Comparison of ENCODE assay signal across 5 cellular contexts in genomic region chr6:144692050-144692449, GRCh38.
A peak's percentile ranks its signal among the peaks of the same experiment; 100 is the strongest.
DNase-seq lines count a peak whose midpoint lies in the region; ATAC-seq, FAIRE-seq and TF ChIP-seq lines count a peak whose summit lies in the region.
"Not testable (repeated sequence)": the region's sequence is repeated elsewhere in the genome, so short reads cannot be mapped to it uniquely, and the experiment has no call there.

No MANE protein-coding gene starts in this region.

- not testable (repeated sequence) for H3K36me3 ChIP-seq in K562 (ENCODE audit: control insufficient read depth, insufficient read depth, low read length); endodermal cell (ENCODE audit: control insufficient read depth, insufficient read depth, low read length)

- not testable (repeated sequence) for H2AFZ ChIP-seq in K562 (ENCODE audit: low read depth, low read length)

- H3K4me3 ChIP-seq in A549, K562: not testable (repeated sequence)
- H3K4me3 ChIP-seq in endodermal cell (ENCODE audit: low read length): peak overlapping the region; percentile 61

- DNase-seq in A549 (ENCODE audit: low read depth in 1 of 2, low spot score in 1 of 2); K562 (ENCODE audit: extremely low read depth in 1 of 4, low spot score in 3 of 4); endodermal cell; natural killer cell: not testable (repeated sequence)

- not testable (repeated sequence) for ATAC-seq in A549, SK-N-SH treated with all-trans-retinoic acid at 6 μM for 48 hours, K562, natural killer cell

- H3K4me1 ChIP-seq in A549; K562 (replicated peaks in 1 of 2; ENCODE audit: control insufficient read depth in 2 of 2, insufficient read depth in 2 of 2, low read length in 2 of 2); endodermal cell (ENCODE audit: control insufficient read depth, insufficient read depth, low read length): not testable (repeated sequence)

- H3K36me3 Mint-ChIP-seq in endodermal cell (ENCODE audit: low read depth) (peaks cover 18% of the 10 kb centered on the region), natural killer cell (peaks cover 15% of the 10 kb centered on the region)

- WGBS in A549 (ENCODE audit: missing lambda C conversion rate): 94% methylated on average over 1 of the region's 1 CpG
- 6% methylated on average over 1 of the region's 1 CpG for WGBS in K562 (ENCODE audit: insufficient coverage, low coverage, missing lambda C conversion rate)
- 94 to 100% methylated on average over 1 of the region's 1 CpG for WGBS in endodermal cell (ENCODE audit: insufficient coverage in 1 of 2, insufficient read length in 1 of 2), 2 experiments

- H3K9me3 ChIP-seq in A549; K562 (replicated peaks; ENCODE audit: control insufficient read depth, insufficient read depth, low read depth, low read length): not testable (repeated sequence)
- H3K9me3 ChIP-seq in endodermal cell (ENCODE audit: control insufficient read depth, low read length): peaks cover 27% of the 10 kb centered on the region

- H3K4me2 ChIP-seq in A549; K562 (ENCODE audit: insufficient read depth, low read length): not testable (repeated sequence)

- not testable (repeated sequence) for H3K27me3 Mint-ChIP-seq in endodermal cell (ENCODE audit: insufficient read depth); natural killer cell (ENCODE audit: low read depth in 2 of 2)

- H3K79me2 ChIP-seq in K562 (ENCODE audit: control insufficient read depth, insufficient read depth, low read length): not testable (repeated sequence)

- TF ChIP-seq POLR2A in A549 (IDR thresholded peaks at IDR 0.05; ENCODE audit: low read length); K562 (conservative IDR thresholded peaks at IDR 0.05): not testable (repeated sequence)

- FAIRE-seq in A549 (lab: Jason Lieb, UNC); K562 (lab: Jason Lieb, UNC): not testable (repeated sequence)

- H3K4me3 Mint-ChIP-seq in endodermal cell, natural killer cell: not testable (repeated sequence)

- H4K20me1 ChIP-seq in K562 (replicated peaks; ENCODE audit: control insufficient read depth, insufficient read depth, low read length): not testable (repeated sequence)

- TF ChIP-seq RAD21 in A549 (conservative IDR thresholded peaks at IDR 0.05 in 1 of 2, IDR thresholded peaks at IDR 0.05 in 1 of 2); K562 (CRISPR knock-in tag; conservative IDR thresholded peaks at IDR 0.05 in 1 of 2, IDR thresholded peaks at IDR 0.05 in 1 of 2): not testable (repeated sequence)

- peaks cover 28% of the 10 kb centered on the region for H3K9me3 Mint-ChIP-seq in endodermal cell
- peaks cover 3 to 10% of the 10 kb centered on the region in 2 donors for H3K9me3 Mint-ChIP-seq in natural killer cell

- not testable (repeated sequence) for BruUV-seq in K562 (replicated peaks; lab: Mats Ljungman, UMichigan)

- POLR2A ChIA-PET in A549 (lab: Yijun Ruan, JAX); K562 (lab: Yijun Ruan, JAX): not testable (repeated sequence)

- CTCF ChIA-PET in A549 (lab: Yijun Ruan, JAX); K562 (lab: Yijun Ruan, JAX; ENCODE audit: low intra/inter-chr PET ratio): not testable (repeated sequence)

- H3K9me1 ChIP-seq in K562 (ENCODE audit: control insufficient read depth, insufficient read depth, low read length): not testable (repeated sequence)

- in situ Hi-C loops in K562 (cut with MboI): not testable (repeated sequence)

- intact Hi-C loops in K562 (cut with micrococcal nuclease); natural killer cell (cut with micrococcal nuclease): not testable (repeated sequence)

- H3K27ac Mint-ChIP-seq in endodermal cell: not testable (repeated sequence)
- peak overlapping the region; percentile 57 to 73 for H3K27ac Mint-ChIP-seq in natural killer cell

- not testable (repeated sequence) for H3K9ac ChIP-seq in K562 (ENCODE audit: insufficient read depth in 1 of 2, low read depth in 2 of 2, low read length in 2 of 2); endodermal cell (ENCODE audit: extremely low read depth, low read length, poor library complexity, severe bottlenecking)

- not testable (repeated sequence) for H3K27ac ChIP-seq in A549; K562 (ENCODE audit: extremely low read depth, low read depth, low read length); endodermal cell (ENCODE audit: low read depth, low read length)

- TF ChIP-seq EP300 in A549 (IDR thresholded peaks at IDR 0.05); K562 (IDR thresholded peaks at IDR 0.05; ENCODE audit: low read length): not testable (repeated sequence)

- TF ChIP-seq CTCF in A549 (IDR thresholded peaks at IDR 0.05); K562 (IDR thresholded peaks at IDR 0.05 in 2 of 3, conservative IDR thresholded peaks at IDR 0.05 in 1 of 3; ENCODE audit: insufficient read depth in 2 of 3, low read depth in 1 of 3, low read length in 3 of 3); endodermal cell (conservative IDR thresholded peaks at IDR 0.05); natural killer cell (IDR thresholded peaks at IDR 0.05): not testable (repeated sequence)

- not testable (repeated sequence) for H3K27me3 ChIP-seq in K562 (ENCODE audit: control insufficient read depth in 2 of 2, insufficient read depth in 2 of 2, low read length in 2 of 2); endodermal cell (ENCODE audit: control insufficient read depth, insufficient read depth, low read length, poor library complexity, severe bottlenecking)

- not testable (repeated sequence) for H3K4me1 Mint-ChIP-seq in endodermal cell
- H3K4me1 Mint-ChIP-seq in natural killer cell: peaks cover 65 to 74% of the 10 kb centered on the region in 2 donors

TF ChIP-seq in A549, 52 proteins besides CTCF, POLR2A, EP300 and RAD21:
- TF ChIP-seq KDM1A (IDR thresholded peaks at IDR 0.05; ENCODE audit: low read depth): 0 out of 2 replicates have a peak, but pooled peaks have one; percentile 17

TF ChIP-seq in SK-N-SH treated with all-trans-retinoic acid at 6 μM for 48 hours, 23 proteins besides CTCF, POLR2A, EP300 and RAD21:
- TF ChIP-seq ZNF8 (CRISPR knock-in tag; IDR thresholded peaks at IDR 0.05): peak; percentile 95

TF ChIP-seq in K562, 482 proteins besides CTCF, POLR2A, EP300 and RAD21:
- peak; percentile 56 for TF ChIP-seq RBM25 (IDR thresholded peaks at IDR 0.05; ENCODE audit: low read depth, low read length, severe bottlenecking)
- peak; percentile 99 for TF ChIP-seq ZNF146 (CRISPR knock-in tag; IDR thresholded peaks at IDR 0.05; ENCODE audit: unreplicated experiment)
- 0 out of 2 replicates have a peak, but pooled peaks have one; percentile 46 for TF ChIP-seq ADNP (tag; IDR thresholded peaks at IDR 0.05)
